In the genomic region with DNA sequence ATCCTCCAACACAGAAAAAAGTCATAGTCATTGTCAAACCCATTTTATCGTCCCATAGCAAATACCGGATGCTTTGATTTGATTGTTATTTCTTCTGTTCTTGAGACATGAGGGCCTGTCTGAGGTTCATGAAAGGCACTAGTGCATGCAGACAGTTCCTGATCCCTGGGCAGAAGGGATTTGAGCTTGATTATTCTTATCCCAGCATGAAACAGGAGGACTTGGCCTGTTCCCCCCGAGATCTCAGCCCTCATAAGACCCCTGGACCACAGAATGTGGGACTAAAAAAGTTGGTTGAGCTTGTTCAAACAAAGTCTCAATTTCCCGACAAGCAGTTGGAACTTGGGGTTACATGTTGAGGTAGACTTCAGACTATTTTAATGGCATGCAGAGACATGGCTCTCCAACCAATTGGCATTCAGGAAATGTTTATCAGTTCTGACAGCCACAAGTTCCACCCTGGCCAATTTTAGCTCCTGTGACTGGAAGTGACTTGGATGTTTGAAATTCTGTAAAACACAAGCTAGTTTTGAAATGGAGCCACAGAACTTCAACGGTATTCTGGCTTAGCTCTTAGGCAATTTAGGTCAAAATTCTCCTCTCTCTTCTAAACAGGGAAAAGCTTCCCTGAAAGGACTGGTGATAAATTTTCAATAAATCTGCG, we compare ENCODE assay signal across 14 cellular contexts.
DNase-seq lines count a peak whose midpoint lies in the region; ATAC-seq, FAIRE-seq and TF ChIP-seq lines count a peak whose summit lies in the region.
"Had no signal": no experiment of that assay in that cellular context is flagged by ENCODE, and none has a peak within 500 bp of the region (broad histone marks: within the 10 kb centered on the region; RNA-seq: fewer than 3 reads in every experiment).

No MANE protein-coding gene starts in this region.

- TF ChIP-seq CTCF in AG09319 (IDR thresholded peaks at IDR 0.05; ENCODE audit: low read depth, low read length) (no peak), cardiac muscle cell (IDR thresholded peaks at IDR 0.05; ENCODE audit: low read depth, low read length) (no peak)

- H2AFZ ChIP-seq in trophoblast cell (ENCODE audit: insufficient read depth, low read length, poor library complexity) = no peak overlapping the region
- H2AFZ ChIP-seq: PC-9 had no signal

- H4K91ac ChIP-seq in trophoblast cell (ENCODE audit: low read depth, low read length) = peak overlapping the region; percentile 33

- peak overlapping the region; percentile 19 for H2BK120ac ChIP-seq in trophoblast cell (ENCODE audit: insufficient read depth, low read length, poor library complexity)

- FAIRE-seq in GM19239 (lab: Jason Lieb, UNC) = no peak

- H3K36me3 ChIP-seq in cardiac muscle cell (no peaks in the 10 kb centered on the region), trophoblast cell (ENCODE audit: control insufficient read depth in 1 of 2, insufficient read depth in 2 of 2, low read length in 2 of 2) (no peaks in the 10 kb centered on the region)

- no peak overlapping the region for H3K14ac ChIP-seq in trophoblast cell (ENCODE audit: low read length)

- H3K79me2 ChIP-seq in trophoblast cell (ENCODE audit: control insufficient read depth, insufficient read depth, low read length, poor library complexity) = no peaks in the 10 kb centered on the region

- H3K18ac ChIP-seq in trophoblast cell (ENCODE audit: low read length) = no peak overlapping the region

- H3K4ac ChIP-seq in trophoblast cell (ENCODE audit: low read depth, low read length) = no peak overlapping the region

- H3K79me1 ChIP-seq in trophoblast cell (ENCODE audit: low read length) = peaks cover 9% of the 10 kb centered on the region

- H2BK12ac ChIP-seq in trophoblast cell (ENCODE audit: low read length) = peak overlapping the region; percentile 11

- H3K4me2 ChIP-seq in trophoblast cell (ENCODE audit: low read length) = no peak overlapping the region
- H3K4me2 ChIP-seq: PC-9 had no signal

- no peak for ATAC-seq in GM18502 (IDR thresholded peaks at IDR 0.05; ENCODE audit: poor library complexity, unreplicated experiment)
- ATAC-seq: foreskin keratinocyte had no signal

- no peak overlapping the region for H3K23ac ChIP-seq in trophoblast cell (ENCODE audit: low read length)

- no peak overlapping the region for H4K8ac ChIP-seq in trophoblast cell (ENCODE audit: low read depth, low read length)

- H2BK5ac ChIP-seq in trophoblast cell (ENCODE audit: low read depth, low read length, poor library complexity) = no peak overlapping the region

- H3K4me1 ChIP-seq in cardiac muscle cell (ENCODE audit: low read depth) (peaks cover 26% of the 10 kb centered on the region), trophoblast cell (ENCODE audit: control insufficient read depth in 1 of 2, insufficient read depth in 2 of 2, low read length in 2 of 2) (peaks cover 4 to 8% of the 10 kb centered on the region in 2 experiments)
- H3K4me1 ChIP-seq: foreskin keratinocyte had no signal

- H3K9ac ChIP-seq in trophoblast cell (ENCODE audit: low read length) = no peak overlapping the region

- H3K4me3 ChIP-seq in cardiac muscle cell (no peak overlapping the region), trophoblast cell (ENCODE audit: low read depth, low read length) (no peak overlapping the region)
- H3K4me3 ChIP-seq: PC-9 had no signal

- H3K9me3 ChIP-seq in cardiac muscle cell (ENCODE audit: low read depth) (no peaks in the 10 kb centered on the region), trophoblast cell (ENCODE audit: insufficient read depth, low read depth, low read length) (no peaks in the 10 kb centered on the region)

- H3K27ac ChIP-seq in cardiac muscle cell = peak overlapping the region; percentile 97
- H3K27ac ChIP-seq in trophoblast cell (ENCODE audit: low read depth, low read length) = peak overlapping the region; percentile 41
- H3K27ac ChIP-seq: foreskin keratinocyte, PC-9 had no signal

- no peak overlapping the region for H2AK5ac ChIP-seq in trophoblast cell (ENCODE audit: low read length)

- H4K12ac ChIP-seq in trophoblast cell (ENCODE audit: low read depth, low read length) = no peak overlapping the region

- no CpG with 5 or more reads among the region's 6 CpGs for WGBS in trophoblast cell (ENCODE audit: extremely low coverage, insufficient coverage, insufficient read length)

- peak; percentile 63 for DNase-seq in AG09319 (ENCODE audit: extremely low read depth, low read depth)
- peak; percentile 52 for DNase-seq in UCSD-AML1 (lab: John Stamatoyannopoulos, UW; ENCODE audit: unreplicated experiment)
- DNase-seq in cardiac muscle cell (ENCODE audit: low read depth in 1 of 2, low spot score in 1 of 2) = peak; percentile 79 to 82
- peak; percentile 67 to 89 for DNase-seq in trophoblast cell
- DNase-seq in AML-193 (lab: John Stamatoyannopoulos, UW) = no peak
- DNase-seq in GM19239 (ENCODE audit: insufficient read length, low spot score) = no peak
- DNase-seq in NOMO-1 treated with DMSO at 0.1 percent for 48 hours (lab: John Stamatoyannopoulos, UW; ENCODE audit: unreplicated experiment) = no peak
- DNase-seq: activated CD4-positive, alpha-beta T cell treated with anti-CD3 and anti-CD28 coated beads for 1 hour; activated naive CD8-positive, alpha-beta T cell treated with anti-CD3 and anti-CD28 coated beads, Interleukin-2, amount 10 ng/mL, durations not matched to agents 7 days and 5 days; CD4-positive, alpha-beta memory T cell; foreskin keratinocyte; NCI-H1092; PC-9 had no signal

- no peaks in the 10 kb centered on the region for H3K27me3 ChIP-seq in cardiac muscle cell
- no peaks in the 10 kb centered on the region for H3K27me3 ChIP-seq in trophoblast cell (ENCODE audit: insufficient read depth, low read length)
- H3K27me3 ChIP-seq: foreskin keratinocyte had no signal

Comparison
In these comparisons a context has a peak if more than half of its experiments do, and no peak if none do; other contexts are left out.
1. DNase-seq: peak in AG09319 (single experiment), UCSD-AML1 (single experiment), cardiac muscle cell (2 of 2) and trophoblast cell (2 of 2); none in AML-193 (0 of 2), GM19239 (single experiment) and NOMO-1 treated with DMSO at 0.1 percent for 48 hours (single experiment).